Comparison of ENCODE assay signal across 19 cellular contexts in the genomic region with DNA sequence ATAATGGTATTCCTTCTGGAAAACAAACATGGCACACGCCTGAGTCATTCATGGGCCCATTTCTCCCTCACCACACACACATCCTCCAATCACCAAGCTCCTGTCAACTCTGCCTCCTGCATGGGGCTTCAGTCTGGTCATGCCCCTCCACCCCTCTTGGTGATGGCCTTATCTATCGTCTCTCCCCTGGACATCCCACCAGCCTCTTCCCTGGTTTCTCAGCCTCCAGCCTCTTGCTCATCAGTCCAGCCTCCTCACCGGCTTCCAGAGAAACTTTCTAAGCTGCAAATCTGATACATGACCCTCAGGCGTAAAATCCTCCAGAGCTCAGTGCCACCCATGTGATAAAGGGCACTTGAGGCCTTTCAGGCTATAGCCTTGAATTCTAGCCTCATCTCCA.
"Had no signal": no experiment of that assay in that cellular context is flagged by ENCODE, and none has a peak within 500 bp of the region (broad histone marks: within the 10 kb centered on the region; RNA-seq: fewer than 3 reads in every experiment).

No MANE protein-coding gene starts in this region.

- ATAC-seq: activated T-helper 17 cell treated with anti-CD3 and anti-CD28 coated beads, Interleukin-2, amount 50 U/mL, for 72 hours; foreskin keratinocyte; left lung; natural killer cell; pancreas; psoas muscle; right cardiac atrium; stimulated activated naive CD8-positive, alpha-beta T cell treated with anti-CD3 and anti-CD28 coated beads, Interleukin-15, amount 100 ng/mL, for 72 hours had no signal

- DNase-seq: activated CD4-positive, alpha-beta memory T cell treated with anti-CD3 and anti-CD28 coated beads, Interleukin-2, amount 10 ng/mL, durations not matched to agents 7 days and 5 days; activated CD4-positive, alpha-beta T cell treated with anti-CD3 and anti-CD28 coated beads, Interleukin-2, amount 10 ng/mL, durations not matched to agents 24 days and 14 days; activated CD4-positive, CD25-positive, alpha-beta regulatory T cell; activated naive CD4-positive, alpha-beta T cell treated with Interleukin-2 at 50 U/mL for 16 hours; activated naive CD8-positive, alpha-beta T cell treated with anti-CD3 and anti-CD28 coated beads for 36 hours; activated T-cell treated with anti-CD3 and anti-CD28 coated beads, Interleukin-2, amount 50 U/mL, for 24 hours; effector CD8-positive, alpha-beta T cell; foreskin keratinocyte; immature natural killer cell; left lung; mammary epithelial cell; midbrain; natural killer cell; psoas muscle; right cardiac atrium; stimulated activated naive CD8-positive, alpha-beta T cell treated with anti-CD3 and anti-CD28 coated beads, Interleukin-15, amount 100 ng/mL, for 72 hours; T1000 had no signal
